ENCODE assay signal across 15 cellular contexts in the genomic region with DNA sequence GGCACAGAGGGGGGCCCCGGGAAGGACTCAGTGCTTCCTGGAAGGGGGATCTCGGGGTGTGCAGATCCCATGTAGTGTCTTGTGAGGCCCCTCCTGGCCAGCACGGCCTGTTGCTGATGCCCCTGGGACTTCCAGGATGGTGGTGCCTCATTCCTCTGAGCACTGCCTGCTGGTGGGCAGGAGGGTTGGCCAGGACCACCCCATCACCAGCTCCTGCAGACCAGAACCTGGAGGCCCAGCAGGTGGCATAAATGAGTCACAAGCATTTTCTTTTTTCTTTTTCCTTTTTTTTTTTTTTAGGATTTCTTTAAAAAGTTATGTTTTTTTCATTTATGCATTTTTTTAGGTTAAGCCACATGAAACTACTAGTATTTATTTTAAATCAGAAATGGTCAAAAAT. TPM values are rescaled to one million over a fixed set of nuclear protein-coding genes. Genes with fewer than 3 reads are reported as not detected.
DNase-seq lines count a peak whose midpoint lies in the region; ATAC-seq, FAIRE-seq and TF ChIP-seq lines count a peak whose summit lies in the region.
"Had no signal": no experiment of that assay in that cellular context is flagged by ENCODE, and none has a peak within 500 bp of the region (broad histone marks: within the 10 kb centered on the region; RNA-seq: fewer than 3 reads in every experiment).

No MANE protein-coding gene starts in this region.

- peak; percentile 41 for TF ChIP-seq CTCF in 22Rv1 (IDR thresholded peaks at IDR 0.05)
- TF ChIP-seq CTCF in GM10266 (IDR thresholded peaks at IDR 0.05; ENCODE audit: control insufficient read depth, insufficient read depth, low read depth, missing control alignments): peak; percentile 40
- TF ChIP-seq CTCF in SK-N-SH (IDR thresholded peaks at IDR 0.05): peak; percentile 62
- TF ChIP-seq CTCF in fibroblast of villous mesenchyme (IDR thresholded peaks at IDR 0.05; ENCODE audit: insufficient read depth, low read depth, low read length): peak; percentile 56
- TF ChIP-seq CTCF in kidney (IDR thresholded peaks at IDR 0.05; ENCODE audit: borderline replicate concordance, extremely low read depth, insufficient read depth): no peak

- no peak for DNase-seq in GM10266 (ENCODE audit: extremely low spot score)
- peak; percentile 75 for DNase-seq in SK-N-SH
- DNase-seq in fibroblast of villous mesenchyme (ENCODE audit: low read depth): peak; percentile 38
- no peak for DNase-seq in activated naive CD8-positive, alpha-beta T cell treated with anti-CD3 and anti-CD28 coated beads, Interleukin-2, amount 50 U/mL, for 24 hours
- DNase-seq in kidney: no peak
- no peak for DNase-seq in Kasumi-1 (lab: John Stamatoyannopoulos, UW)
- DNase-seq: activated T-cell treated with anti-CD3 and anti-CD28 coated beads, Interleukin-2, amount 50 U/mL, for 4 hours; hippocampal formation; natural killer cell; NCI-H1105; stomach had no signal

- WGBS in SK-N-SH (ENCODE audit: low lambda C conversion rate): 71% methylated on average over 3 of the region's 3 CpGs

- H3K27ac ChIP-seq in 22Rv1: no peak overlapping the region
- no peak overlapping the region for H3K27ac ChIP-seq in SK-N-SH (ENCODE audit: low read depth in 2 of 2, low read length in 1 of 2)
- H3K27ac ChIP-seq in kidney (ENCODE audit: low read depth in 2 of 2, low read length in 2 of 2): no peak overlapping the region
- H3K27ac ChIP-seq: stomach had no signal

- H3F3A ChIP-seq in SK-N-SH (replicated peaks; ENCODE audit: insufficient read depth): no peaks in the 10 kb centered on the region

- H2AFZ ChIP-seq in SK-N-SH (ENCODE audit: low read depth): no peak overlapping the region

- H3K9me3 ChIP-seq in SK-N-SH: no peaks in the 10 kb centered on the region
- no peaks in the 10 kb centered on the region for H3K9me3 ChIP-seq in kidney (ENCODE audit: control insufficient read depth in 1 of 2, low read length in 2 of 2)
- H3K9me3 ChIP-seq: HAP-1, stomach had no signal

- no peaks in the 10 kb centered on the region for H3K9me3 Mint-ChIP-seq in activated naive CD8-positive, alpha-beta T cell treated with anti-CD3 and anti-CD28 coated beads, Interleukin-2, amount 50 U/mL, for 24 hours
- H3K9me3 Mint-ChIP-seq: activated T-cell treated with anti-CD3 and anti-CD28 coated beads, Interleukin-2, amount 50 U/mL, for 4 hours; central memory CD8-positive, alpha-beta T cell; natural killer cell had no signal

- H3K4me3 Mint-ChIP-seq in activated naive CD8-positive, alpha-beta T cell treated with anti-CD3 and anti-CD28 coated beads, Interleukin-2, amount 50 U/mL, for 24 hours: no peak overlapping the region
- H3K4me3 Mint-ChIP-seq: activated T-cell treated with anti-CD3 and anti-CD28 coated beads, Interleukin-2, amount 50 U/mL, for 4 hours; central memory CD8-positive, alpha-beta T cell; natural killer cell had no signal

- no peak for TF ChIP-seq EP300 in SK-N-SH (IDR thresholded peaks at IDR 0.05; ENCODE audit: borderline replicate concordance in 1 of 2, low read depth in 1 of 2, low read length in 1 of 2)

- H3K9me2 ChIP-seq in SK-N-SH: no peaks in the 10 kb centered on the region

- no peaks in the 10 kb centered on the region for H3K36me3 Mint-ChIP-seq in activated naive CD8-positive, alpha-beta T cell treated with anti-CD3 and anti-CD28 coated beads, Interleukin-2, amount 50 U/mL, for 24 hours (ENCODE audit: low read depth)
- H3K36me3 Mint-ChIP-seq: natural killer cell had no signal

- no peaks in the 10 kb centered on the region for H3K79me2 ChIP-seq in SK-N-SH (ENCODE audit: insufficient read depth)

- no peak overlapping the region for H3K4me2 ChIP-seq in SK-N-SH

- CTCF ChIA-PET in SK-N-SH (lab: Yijun Ruan, JAX): interaction anchor here (0.6 to 3.5 kb wide), 27 partner anchors 9 to 920 kb away, joined by 3 to 27 read pairs (median 5); partner anchors contain the start of genes EP400 and PUS1

- H3K4me1 ChIP-seq in SK-N-SH (ENCODE audit: control insufficient read depth in 1 of 2, insufficient read depth in 2 of 2, low read depth in 1 of 2, low read length in 1 of 2) (peaks cover 3 to 21% of the 10 kb centered on the region in 2 experiments; a peak in 1 of 4 replicates), kidney (ENCODE audit: control insufficient read depth in 1 of 2, insufficient read depth in 1 of 2, low read depth in 1 of 2, low read length in 2 of 2) (no peaks in the 10 kb centered on the region)
- H3K4me1 ChIP-seq: HAP-1 had no signal

- no peaks in the 10 kb centered on the region for H3K27me3 ChIP-seq in SK-N-SH (ENCODE audit: insufficient read depth)

- ATAC-seq in activated naive CD8-positive, alpha-beta T cell treated with anti-CD3 and anti-CD28 coated beads, Interleukin-2, amount 50 U/mL, for 24 hours: no peak
- no peak for ATAC-seq in HG03095 (IDR thresholded peaks at IDR 0.05; ENCODE audit: unreplicated experiment)
- ATAC-seq: activated T-cell treated with anti-CD3 and anti-CD28 coated beads, Interleukin-2, amount 50 U/mL, for 4 hours; natural killer cell had no signal

- no peak for FAIRE-seq in kidney (lab: Jason Lieb, UNC)

- no peak overlapping the region for H3K27ac Mint-ChIP-seq in activated naive CD8-positive, alpha-beta T cell treated with anti-CD3 and anti-CD28 coated beads, Interleukin-2, amount 50 U/mL, for 24 hours
- H3K27ac Mint-ChIP-seq: natural killer cell had no signal

- H3K9ac ChIP-seq in SK-N-SH (no peak overlapping the region), kidney (ENCODE audit: low read length in 2 of 2) (no peak overlapping the region)

- H3K27me3 Mint-ChIP-seq in activated naive CD8-positive, alpha-beta T cell treated with anti-CD3 and anti-CD28 coated beads, Interleukin-2, amount 50 U/mL, for 24 hours: peaks cover 9% of the 10 kb centered on the region

- H3K4me1 Mint-ChIP-seq in activated naive CD8-positive, alpha-beta T cell treated with anti-CD3 and anti-CD28 coated beads, Interleukin-2, amount 50 U/mL, for 24 hours: peaks cover 2% of the 10 kb centered on the region
- H3K4me1 Mint-ChIP-seq: central memory CD8-positive, alpha-beta T cell; natural killer cell had no signal

- H3K4me3 ChIP-seq in SK-N-SH (ENCODE audit: low read depth in 2 of 2, low read length in 1 of 2) (no peak overlapping the region), fibroblast of villous mesenchyme (ENCODE audit: low read depth, low read length) (no peak overlapping the region), kidney (ENCODE audit: low read length in 2 of 2) (no peak overlapping the region)
- H3K4me3 ChIP-seq: HAP-1, stomach had no signal

- H4K20me1 ChIP-seq in SK-N-SH (ENCODE audit: insufficient read depth): no peaks in the 10 kb centered on the region

- TF ChIP-seq RAD21 in SK-N-SH (IDR thresholded peaks at IDR 0.05; ENCODE audit: low read length): peak; percentile 61

- POLR2A ChIA-PET in SK-N-SH (lab: Yijun Ruan, JAX): interaction anchor here (0.6 to 1.2 kb wide), 2 partner anchors 52 to 76 kb away, joined by 3 read pairs; no protein-coding TSS in a partner anchor

- intact Hi-C loops in kidney (cut with DNase I): no loop called here

- H3K36me3 ChIP-seq in SK-N-SH (replicated peaks in 1 of 2; ENCODE audit: control insufficient read depth in 1 of 2, insufficient read depth in 2 of 2, low read length in 1 of 2) (no peaks in the 10 kb centered on the region), kidney (ENCODE audit: control insufficient read depth in 1 of 2, insufficient read depth in 2 of 2, low read length in 2 of 2) (no peaks in the 10 kb centered on the region)

TF ChIP-seq in SK-N-SH, 30 proteins besides CTCF, POLR2A, EP300 and RAD21:
- TF ChIP-seq IRF3 (IDR thresholded peaks at IDR 0.05; ENCODE audit: low read depth, low read length): no peak
- TF ChIP-seq SMC3 (IDR thresholded peaks at IDR 0.05; ENCODE audit: low read depth, low read length): peak; percentile 64

RNA-seq across cellular contexts. Expression of gene MMP17, which starts 8.0 kb away (rescaled TPM):
- polyA plus RNA-seq in SK-N-SH (2012; rRNA removed) (13.5 and 14.0 TPM in 2 replicates), kidney (ENCODE audit: insufficient read depth, low read depth, low replicate concordance) (0.82 TPM)
- 4.0 and 8.7 TPM in 2 replicates for polyA plus RNA-seq in SK-N-SH (2012; cell fraction: cytosol; rRNA removed)
- polyA plus RNA-seq in SK-N-SH (2012; cell fraction: nucleus; rRNA removed): 27.4 and 35.0 TPM in 2 replicates
- total RNA-seq in fibroblast of villous mesenchyme (8.6 and 13.9 TPM in 2 replicates), kidney (3.2 TPM)

RNA-seq across cellular contexts. Expression of gene ULK1, which starts 58.2 kb away (rescaled TPM):
- polyA plus RNA-seq in SK-N-SH (2012; rRNA removed): 6.0 and 10.7 TPM in 2 replicates
- 4.0 and 5.9 TPM in 2 replicates for polyA plus RNA-seq in SK-N-SH (2012; cell fraction: cytosol; rRNA removed)
- polyA plus RNA-seq in SK-N-SH (2012; cell fraction: nucleus; rRNA removed): 56.6 and 64.4 TPM in 2 replicates
- 9.3 and 11.7 TPM in 2 replicates for total RNA-seq in fibroblast of villous mesenchyme
- 33.4 TPM for total RNA-seq in kidney
- 11.4 TPM for polyA plus RNA-seq in kidney (ENCODE audit: insufficient read depth, low read depth, low replicate concordance)

Comparison
In these comparisons a context has a peak if more than half of its experiments do, and no peak if none do; other contexts are left out.
1. DNase-seq: peak in SK-N-SH (single experiment) and fibroblast of villous mesenchyme (single experiment); none in GM10266 (single experiment), activated naive CD8-positive, alpha-beta T cell treated with anti-CD3 and anti-CD28 coated beads, Interleukin-2, amount 50 U/mL, for 24 hours (single experiment), kidney (single experiment) and Kasumi-1 (0 of 2).